ENCODE assay signal across 8 cellular contexts in genomic region chr19:6066661-6067646, GRCh38. TPM values are rescaled to one million over a fixed set of nuclear protein-coding genes. Genes with fewer than 3 reads are reported as not detected.
A peak's percentile ranks its signal among the peaks of the same experiment; 100 is the strongest.
DNase-seq lines count a peak whose midpoint lies in the region; ATAC-seq and TF ChIP-seq lines count a peak whose summit lies in the region.

No MANE protein-coding gene starts in this region.

- H3K27ac ChIP-seq in esophagus muscularis mucosa (replicated peaks in 1 of 4) (peak overlapping the region; percentile 92 to 94 (median 94)), urinary bladder (ENCODE audit: low read depth) (peak overlapping the region; percentile 45)

- no peaks in the 10 kb centered on the region for H3K36me3 ChIP-seq in esophagus muscularis mucosa
- no peaks in the 10 kb centered on the region for H3K36me3 ChIP-seq in urinary bladder (ENCODE audit: insufficient read depth)

- TF ChIP-seq POLR2A in esophagus muscularis mucosa (IDR thresholded peaks at IDR 0.05; ENCODE audit: low read depth), result no peak

- TF ChIP-seq CTCF in esophagus muscularis mucosa (IDR thresholded peaks at IDR 0.05), result no peak

- peaks cover 66 to 98% (median 95%) of the 10 kb centered on the region in 4 donors for H3K4me1 ChIP-seq in esophagus muscularis mucosa
- no peaks in the 10 kb centered on the region for H3K4me1 ChIP-seq in urinary bladder (ENCODE audit: insufficient read depth)

- no peaks in the 10 kb centered on the region for H3K27me3 ChIP-seq in esophagus muscularis mucosa

- 6% methylated on average over 17 of the region's 18 CpGs for WGBS in esophagus muscularis mucosa
- 14% methylated on average over 18 of the region's 18 CpGs for WGBS in urinary bladder

- TF ChIP-seq EP300 in esophagus muscularis mucosa (IDR thresholded peaks at IDR 0.05), result peak; percentile 17

- H3K4me3 ChIP-seq in esophagus muscularis mucosa, result peak overlapping the region in 3 of 4 donors; percentile 15 to 21 (median 18)
- H3K4me3 ChIP-seq in urinary bladder (ENCODE audit: low read depth, low read length), result no peak overlapping the region

- DNase-seq in GDM1 (lab: John Stamatoyannopoulos, UW) (peak; percentile 72), NCI-H1436 treated with DMSO at 0.1 percent for 48 hours (lab: John Stamatoyannopoulos, UW) (peak; percentile 89), T-helper 22 cell (ENCODE audit: low read depth) (peak; percentile 70), esophagus muscularis mucosa (ENCODE audit: extremely low spot score) (peak; percentile 97), midbrain (lab: John Stamatoyannopoulos, UW) (peak; percentile 41), NAMALWA (ENCODE audit: low spot score) (no peak)

- no peak for ATAC-seq in GM21619 (IDR thresholded peaks at IDR 0.05; ENCODE audit: unreplicated experiment)

- intact Hi-C loops in esophagus muscularis mucosa (cut with DNase I), result no loop called here

- no peaks in the 10 kb centered on the region for H3K9me3 ChIP-seq in esophagus muscularis mucosa

RNA-seq across cellular contexts. Expression of gene RFX2, which starts 43.3 kb away (rescaled TPM):
- total RNA-seq in esophagus muscularis mucosa (10 to 100 TPM; 25.5 to 49.9 (median 32.8) TPM), urinary bladder (13.4 TPM)
- polyA plus RNA-seq in urinary bladder, result 12.8 TPM
